In genomic region chr12:42325776-42326465, GRCh38 we compare ENCODE assay signal across 1 cellular context.
TF ChIP-seq lines count a peak whose summit lies in the region.

A gene with protein sequence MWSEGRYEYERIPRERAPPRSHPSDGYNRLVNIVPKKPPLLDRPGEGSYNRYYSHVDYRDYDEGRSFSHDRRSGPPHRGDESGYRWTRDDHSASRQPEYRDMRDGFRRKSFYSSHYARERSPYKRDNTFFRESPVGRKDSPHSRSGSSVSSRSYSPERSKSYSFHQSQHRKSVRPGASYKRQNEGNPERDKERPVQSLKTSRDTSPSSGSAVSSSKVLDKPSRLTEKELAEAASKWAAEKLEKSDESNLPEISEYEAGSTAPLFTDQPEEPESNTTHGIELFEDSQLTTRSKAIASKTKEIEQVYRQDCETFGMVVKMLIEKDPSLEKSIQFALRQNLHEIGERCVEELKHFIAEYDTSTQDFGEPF (plus strand): TSS chr12:42326167. CDS start chr12:42335903, 9,736 bp downstream.
A gene with protein sequence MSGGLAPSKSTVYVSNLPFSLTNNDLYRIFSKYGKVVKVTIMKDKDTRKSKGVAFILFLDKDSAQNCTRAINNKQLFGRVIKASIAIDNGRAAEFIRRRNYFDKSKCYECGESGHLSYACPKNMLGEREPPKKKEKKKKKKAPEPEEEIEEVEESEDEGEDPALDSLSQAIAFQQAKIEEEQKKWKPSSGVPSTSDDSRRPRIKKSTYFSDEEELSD (minus strand): TSS chr12:42326094. CDS start chr12:42324102, 1,992 bp downstream.

TF ChIP-seq in GM12878, 131 proteins besides CTCF, POLR2A, EP300 and RAD21 (continued from another document and continues in another):
- TF ChIP-seq, protein P1, sequence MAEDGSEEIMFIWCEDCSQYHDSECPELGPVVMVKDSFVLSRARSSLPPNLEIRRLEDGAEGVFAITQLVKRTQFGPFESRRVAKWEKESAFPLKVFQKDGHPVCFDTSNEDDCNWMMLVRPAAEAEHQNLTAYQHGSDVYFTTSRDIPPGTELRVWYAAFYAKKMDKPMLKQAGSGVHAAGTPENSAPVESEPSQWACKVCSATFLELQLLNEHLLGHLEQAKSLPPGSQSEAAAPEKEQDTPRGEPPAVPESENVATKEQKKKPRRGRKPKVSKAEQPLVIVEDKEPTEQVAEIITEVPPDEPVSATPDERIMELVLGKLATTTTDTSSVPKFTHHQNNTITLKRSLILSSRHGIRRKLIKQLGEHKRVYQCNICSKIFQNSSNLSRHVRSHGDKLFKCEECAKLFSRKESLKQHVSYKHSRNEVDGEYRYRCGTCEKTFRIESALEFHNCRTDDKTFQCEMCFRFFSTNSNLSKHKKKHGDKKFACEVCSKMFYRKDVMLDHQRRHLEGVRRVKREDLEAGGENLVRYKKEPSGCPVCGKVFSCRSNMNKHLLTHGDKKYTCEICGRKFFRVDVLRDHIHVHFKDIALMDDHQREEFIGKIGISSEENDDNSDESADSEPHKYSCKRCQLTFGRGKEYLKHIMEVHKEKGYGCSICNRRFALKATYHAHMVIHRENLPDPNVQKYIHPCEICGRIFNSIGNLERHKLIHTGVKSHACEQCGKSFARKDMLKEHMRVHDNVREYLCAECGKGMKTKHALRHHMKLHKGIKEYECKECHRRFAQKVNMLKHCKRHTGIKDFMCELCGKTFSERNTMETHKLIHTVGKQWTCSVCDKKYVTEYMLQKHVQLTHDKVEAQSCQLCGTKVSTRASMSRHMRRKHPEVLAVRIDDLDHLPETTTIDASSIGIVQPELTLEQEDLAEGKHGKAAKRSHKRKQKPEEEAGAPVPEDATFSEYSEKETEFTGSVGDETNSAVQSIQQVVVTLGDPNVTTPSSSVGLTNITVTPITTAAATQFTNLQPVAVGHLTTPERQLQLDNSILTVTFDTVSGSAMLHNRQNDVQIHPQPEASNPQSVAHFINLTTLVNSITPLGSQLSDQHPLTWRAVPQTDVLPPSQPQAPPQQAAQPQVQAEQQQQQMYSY (CRISPR knock-in tag; IDR thresholded peaks at IDR 0.05): no peak
- no peak for TF ChIP-seq TBL1XR1 (IDR thresholded peaks at IDR 0.05; ENCODE audit: low read depth, low read length)
- no peak for TF ChIP-seq WRNIP1 (IDR thresholded peaks at IDR 0.05; ENCODE audit: borderline replicate concordance, low read depth, low read length)
- TF ChIP-seq LARP7 (IDR thresholded peaks at IDR 0.05): peak; percentile 59; the same call in 1 of the 2 replicates
- TF ChIP-seq TCF7 (IDR thresholded peaks at IDR 0.05; ENCODE audit: borderline replicate concordance): no peak
- TF ChIP-seq CREM (IDR thresholded peaks at IDR 0.05; ENCODE audit: low read depth): peak; percentile 97
- TF ChIP-seq, protein P2, sequence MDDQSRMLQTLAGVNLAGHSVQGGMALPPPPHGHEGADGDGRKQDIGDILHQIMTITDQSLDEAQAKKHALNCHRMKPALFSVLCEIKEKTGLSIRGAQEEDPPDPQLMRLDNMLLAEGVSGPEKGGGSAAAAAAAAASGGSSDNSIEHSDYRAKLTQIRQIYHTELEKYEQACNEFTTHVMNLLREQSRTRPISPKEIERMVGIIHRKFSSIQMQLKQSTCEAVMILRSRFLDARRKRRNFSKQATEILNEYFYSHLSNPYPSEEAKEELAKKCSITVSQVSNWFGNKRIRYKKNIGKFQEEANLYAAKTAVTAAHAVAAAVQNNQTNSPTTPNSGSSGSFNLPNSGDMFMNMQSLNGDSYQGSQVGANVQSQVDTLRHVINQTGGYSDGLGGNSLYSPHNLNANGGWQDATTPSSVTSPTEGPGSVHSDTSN (IDR thresholded peaks at IDR 0.05; ENCODE audit: insufficient replicate concordance, low read depth, low read length): no peak
- TF ChIP-seq SREBF2 (IDR thresholded peaks at IDR 0.05; ENCODE audit: low read length): no peak
- TF ChIP-seq RFX5 (IDR thresholded peaks at IDR 0.05; ENCODE audit: low read depth, low read length): no peak
- TF ChIP-seq PAX5 (IDR thresholded peaks at IDR 0.05; ENCODE audit: borderline replicate concordance, low read depth, low read length): no peak; the same call in 1 of the 2 replicates
- TF ChIP-seq, protein P3, sequence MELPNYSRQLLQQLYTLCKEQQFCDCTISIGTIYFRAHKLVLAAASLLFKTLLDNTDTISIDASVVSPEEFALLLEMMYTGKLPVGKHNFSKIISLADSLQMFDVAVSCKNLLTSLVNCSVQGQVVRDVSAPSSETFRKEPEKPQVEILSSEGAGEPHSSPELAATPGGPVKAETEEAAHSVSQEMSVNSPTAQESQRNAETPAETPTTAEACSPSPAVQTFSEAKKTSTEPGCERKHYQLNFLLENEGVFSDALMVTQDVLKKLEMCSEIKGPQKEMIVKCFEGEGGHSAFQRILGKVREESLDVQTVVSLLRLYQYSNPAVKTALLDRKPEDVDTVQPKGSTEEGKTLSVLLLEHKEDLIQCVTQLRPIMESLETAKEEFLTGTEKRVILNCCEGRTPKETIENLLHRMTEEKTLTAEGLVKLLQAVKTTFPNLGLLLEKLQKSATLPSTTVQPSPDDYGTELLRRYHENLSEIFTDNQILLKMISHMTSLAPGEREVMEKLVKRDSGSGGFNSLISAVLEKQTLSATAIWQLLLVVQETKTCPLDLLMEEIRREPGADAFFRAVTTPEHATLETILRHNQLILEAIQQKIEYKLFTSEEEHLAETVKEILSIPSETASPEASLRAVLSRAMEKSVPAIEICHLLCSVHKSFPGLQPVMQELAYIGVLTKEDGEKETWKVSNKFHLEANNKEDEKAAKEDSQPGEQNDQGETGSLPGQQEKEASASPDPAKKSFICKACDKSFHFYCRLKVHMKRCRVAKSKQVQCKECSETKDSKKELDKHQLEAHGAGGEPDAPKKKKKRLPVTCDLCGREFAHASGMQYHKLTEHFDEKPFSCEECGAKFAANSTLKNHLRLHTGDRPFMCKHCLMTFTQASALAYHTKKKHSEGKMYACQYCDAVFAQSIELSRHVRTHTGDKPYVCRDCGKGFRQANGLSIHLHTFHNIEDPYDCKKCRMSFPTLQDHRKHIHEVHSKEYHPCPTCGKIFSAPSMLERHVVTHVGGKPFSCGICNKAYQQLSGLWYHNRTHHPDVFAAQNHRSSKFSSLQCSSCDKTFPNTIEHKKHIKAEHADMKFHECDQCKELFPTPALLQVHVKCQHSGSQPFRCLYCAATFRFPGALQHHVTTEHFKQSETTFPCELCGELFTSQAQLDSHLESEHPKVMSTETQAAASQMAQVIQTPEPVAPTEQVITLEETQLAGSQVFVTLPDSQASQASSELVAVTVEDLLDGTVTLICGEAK (IDR thresholded peaks at IDR 0.05; ENCODE audit: borderline replicate concordance): peak; percentile 85
- no peak for TF ChIP-seq ZNF24 (IDR thresholded peaks at IDR 0.05)
- no peak for TF ChIP-seq KAT2A (conservative IDR thresholded peaks at IDR 0.05; ENCODE audit: control insufficient read depth, low read depth, low read length)
- no peak for TF ChIP-seq MTA3 (IDR thresholded peaks at IDR 0.05; ENCODE audit: borderline replicate concordance, low read length)
- no peak for TF ChIP-seq STAT3 (IDR thresholded peaks at IDR 0.05; ENCODE audit: low read depth, low read length)
- TF ChIP-seq ETV6 (conservative IDR thresholded peaks at IDR 0.05 in 1 of 2, IDR thresholded peaks at IDR 0.05 in 1 of 2; ENCODE audit: borderline replicate concordance in 1 of 2, low read depth in 1 of 2): no peak
- TF ChIP-seq RUNX3 (IDR thresholded peaks at IDR 0.05; ENCODE audit: low read length): no peak; the same call in 1 of the 2 replicates
- no peak for TF ChIP-seq SMAD1 (IDR thresholded peaks at IDR 0.05; ENCODE audit: low read depth, partially characterized antibody)
- no peak; the same call in 1 of the 2 replicates for TF ChIP-seq ASH2L (IDR thresholded peaks at IDR 0.05; ENCODE audit: borderline replicate concordance, low read depth)
- TF ChIP-seq CHD4 (IDR thresholded peaks at IDR 0.05): no peak
- TF ChIP-seq SREBF1 (IDR thresholded peaks at IDR 0.05; ENCODE audit: low read length): no peak
- TF ChIP-seq CHD1 (IDR thresholded peaks at IDR 0.05; ENCODE audit: low read depth, low read length): no peak
- TF ChIP-seq STAT1 (conservative IDR thresholded peaks at IDR 0.05): no peak
- TF ChIP-seq, protein P4, sequence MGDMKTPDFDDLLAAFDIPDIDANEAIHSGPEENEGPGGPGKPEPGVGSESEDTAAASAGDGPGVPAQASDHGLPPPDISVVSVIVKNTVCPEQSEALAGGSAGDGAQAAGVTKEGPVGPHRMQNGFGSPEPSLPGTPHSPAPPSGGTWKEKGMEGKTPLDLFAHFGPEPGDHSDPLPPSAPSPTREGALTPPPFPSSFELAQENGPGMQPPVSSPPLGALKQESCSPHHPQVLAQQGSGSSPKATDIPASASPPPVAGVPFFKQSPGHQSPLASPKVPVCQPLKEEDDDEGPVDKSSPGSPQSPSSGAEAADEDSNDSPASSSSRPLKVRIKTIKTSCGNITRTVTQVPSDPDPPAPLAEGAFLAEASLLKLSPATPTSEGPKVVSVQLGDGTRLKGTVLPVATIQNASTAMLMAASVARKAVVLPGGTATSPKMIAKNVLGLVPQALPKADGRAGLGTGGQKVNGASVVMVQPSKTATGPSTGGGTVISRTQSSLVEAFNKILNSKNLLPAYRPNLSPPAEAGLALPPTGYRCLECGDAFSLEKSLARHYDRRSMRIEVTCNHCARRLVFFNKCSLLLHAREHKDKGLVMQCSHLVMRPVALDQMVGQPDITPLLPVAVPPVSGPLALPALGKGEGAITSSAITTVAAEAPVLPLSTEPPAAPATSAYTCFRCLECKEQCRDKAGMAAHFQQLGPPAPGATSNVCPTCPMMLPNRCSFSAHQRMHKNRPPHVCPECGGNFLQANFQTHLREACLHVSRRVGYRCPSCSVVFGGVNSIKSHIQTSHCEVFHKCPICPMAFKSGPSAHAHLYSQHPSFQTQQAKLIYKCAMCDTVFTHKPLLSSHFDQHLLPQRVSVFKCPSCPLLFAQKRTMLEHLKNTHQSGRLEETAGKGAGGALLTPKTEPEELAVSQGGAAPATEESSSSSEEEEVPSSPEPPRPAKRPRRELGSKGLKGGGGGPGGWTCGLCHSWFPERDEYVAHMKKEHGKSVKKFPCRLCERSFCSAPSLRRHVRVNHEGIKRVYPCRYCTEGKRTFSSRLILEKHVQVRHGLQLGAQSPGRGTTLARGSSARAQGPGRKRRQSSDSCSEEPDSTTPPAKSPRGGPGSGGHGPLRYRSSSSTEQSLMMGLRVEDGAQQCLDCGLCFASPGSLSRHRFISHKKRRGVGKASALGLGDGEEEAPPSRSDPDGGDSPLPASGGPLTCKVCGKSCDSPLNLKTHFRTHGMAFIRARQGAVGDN (IDR thresholded peaks at IDR 0.05): peak; percentile 33; the same call in 1 of the 2 replicates
- TF ChIP-seq GATAD2B (conservative IDR thresholded peaks at IDR 0.05; ENCODE audit: low read depth): peak; percentile 63; the same call in 1 of the 2 replicates
- TF ChIP-seq, protein P5, sequence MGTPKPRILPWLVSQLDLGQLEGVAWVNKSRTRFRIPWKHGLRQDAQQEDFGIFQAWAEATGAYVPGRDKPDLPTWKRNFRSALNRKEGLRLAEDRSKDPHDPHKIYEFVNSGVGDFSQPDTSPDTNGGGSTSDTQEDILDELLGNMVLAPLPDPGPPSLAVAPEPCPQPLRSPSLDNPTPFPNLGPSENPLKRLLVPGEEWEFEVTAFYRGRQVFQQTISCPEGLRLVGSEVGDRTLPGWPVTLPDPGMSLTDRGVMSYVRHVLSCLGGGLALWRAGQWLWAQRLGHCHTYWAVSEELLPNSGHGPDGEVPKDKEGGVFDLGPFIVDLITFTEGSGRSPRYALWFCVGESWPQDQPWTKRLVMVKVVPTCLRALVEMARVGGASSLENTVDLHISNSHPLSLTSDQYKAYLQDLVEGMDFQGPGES (IDR thresholded peaks at IDR 0.05): no peak
- no peak for TF ChIP-seq CEBPZ (IDR thresholded peaks at IDR 0.05; ENCODE audit: low read depth, low read length)
- TF ChIP-seq NFXL1 (IDR thresholded peaks at IDR 0.05; ENCODE audit: borderline replicate concordance): no peak
